ENCODE assay signal across 7 cellular contexts in the genomic region with DNA sequence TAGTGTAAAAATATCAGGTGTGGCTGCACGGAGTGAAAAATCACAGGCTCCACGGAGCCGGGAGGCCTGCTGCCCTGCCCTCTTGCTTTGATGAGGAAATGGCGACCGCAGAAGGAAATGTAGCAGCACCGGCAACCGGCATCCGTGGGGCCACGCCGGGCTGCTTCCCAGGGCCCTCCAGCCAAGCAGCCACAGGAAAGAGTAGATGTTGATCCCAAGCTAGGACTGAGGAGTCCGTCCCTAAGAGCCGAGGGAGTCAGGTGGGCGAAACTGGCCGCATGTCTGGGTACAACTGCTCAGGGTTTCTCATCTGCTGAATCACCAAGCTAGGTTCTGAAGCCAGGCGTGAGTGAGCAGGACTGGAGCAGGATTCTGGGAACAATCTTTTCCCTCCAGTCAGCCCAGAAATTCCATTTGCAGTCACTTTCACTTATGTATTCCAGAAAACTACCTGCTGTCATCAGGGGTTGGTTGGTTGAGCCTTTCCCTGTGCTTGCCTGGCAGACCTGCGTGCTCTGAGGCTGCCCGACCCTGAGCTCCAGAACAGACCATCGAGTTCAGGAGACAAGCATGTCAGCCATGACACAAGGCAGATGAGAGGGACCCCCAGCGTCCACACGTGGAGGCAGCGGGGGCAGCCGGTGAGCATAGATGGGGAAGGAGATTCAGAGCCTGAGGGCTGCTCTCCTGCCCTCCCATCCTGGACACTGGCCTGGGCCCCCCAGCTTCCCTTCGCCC. TPM values are rescaled to one million over a fixed set of nuclear protein-coding genes. Genes with fewer than 3 reads are reported as not detected.
DNase-seq lines count a peak whose midpoint lies in the region; TF ChIP-seq lines count a peak whose summit lies in the region.

No MANE protein-coding gene starts in this region.

- H3K4me3 ChIP-seq in HUES48 (ENCODE audit: low read depth, low read length) (no peak overlapping the region), WERI-Rb-1 (ENCODE audit: low read depth, low read length) (no peak overlapping the region), endodermal cell (ENCODE audit: low read length) (no peak overlapping the region)

- H3K27me3 ChIP-seq in HUES48 (ENCODE audit: control insufficient read depth, insufficient read depth, low read length) (peaks cover 43% of the 10 kb centered on the region), WERI-Rb-1 (ENCODE audit: insufficient read depth, low read depth, severe bottlenecking) (peaks cover 33% of the 10 kb centered on the region), endodermal cell (ENCODE audit: control insufficient read depth, insufficient read depth, low read length, poor library complexity, severe bottlenecking) (peaks cover 29% of the 10 kb centered on the region)

- H3K36me3 Mint-ChIP-seq in endodermal cell (ENCODE audit: low read depth) = no peaks in the 10 kb centered on the region
- H3K36me3 Mint-ChIP-seq in stimulated activated naive CD8-positive, alpha-beta T cell treated with anti-CD3 and anti-CD28 coated beads, Interleukin-15, Interleukin-2, amounts not matched to agents 100 ng/mL and 50 ng/mL, for 24 hours (ENCODE audit: low read depth) = no peaks in the 10 kb centered on the region

- H3K4me1 ChIP-seq in HUES48 (ENCODE audit: control insufficient read depth, insufficient read depth, low read length) (peaks cover 31% of the 10 kb centered on the region), endodermal cell (ENCODE audit: control insufficient read depth, insufficient read depth, low read length) (peaks cover 5% of the 10 kb centered on the region)

- H3K9ac ChIP-seq in HUES48 (ENCODE audit: low read depth, low read length) = no peak overlapping the region
- H3K9ac ChIP-seq in endodermal cell (ENCODE audit: extremely low read depth, low read length, poor library complexity, severe bottlenecking) = no peak overlapping the region

- no peaks in the 10 kb centered on the region for H3K9me3 Mint-ChIP-seq in endodermal cell
- H3K9me3 Mint-ChIP-seq in stimulated activated naive CD8-positive, alpha-beta T cell treated with anti-CD3 and anti-CD28 coated beads, Interleukin-15, Interleukin-2, amounts not matched to agents 100 ng/mL and 50 ng/mL, for 24 hours = no peaks in the 10 kb centered on the region

- DNase-seq in WERI-Rb-1 (no peak), endodermal cell (peak; percentile 54), GM19240 (ENCODE audit: insufficient read length, low spot score) (no peak), NCI-H1417 treated with DMSO at 0.1 percent for 48 hours (lab: John Stamatoyannopoulos, UW) (no peak), NCI-H2029 (lab: John Stamatoyannopoulos, UW) (no peak)

- H3K27ac ChIP-seq in HUES48 (ENCODE audit: low read depth, low read length) = peak overlapping the region; percentile 45
- H3K27ac ChIP-seq in WERI-Rb-1 = no peak overlapping the region
- H3K27ac ChIP-seq in endodermal cell (ENCODE audit: low read depth, low read length) = no peak overlapping the region

- peaks cover 36% of the 10 kb centered on the region for H3K27me3 Mint-ChIP-seq in endodermal cell (ENCODE audit: insufficient read depth)
- H3K27me3 Mint-ChIP-seq in stimulated activated naive CD8-positive, alpha-beta T cell treated with anti-CD3 and anti-CD28 coated beads, Interleukin-15, Interleukin-2, amounts not matched to agents 100 ng/mL and 50 ng/mL, for 24 hours = no peaks in the 10 kb centered on the region

- H3K36me3 ChIP-seq in HUES48 (ENCODE audit: control insufficient read depth, insufficient read depth, low read length) (no peaks in the 10 kb centered on the region), WERI-Rb-1 (no peaks in the 10 kb centered on the region), endodermal cell (ENCODE audit: control insufficient read depth, insufficient read depth, low read length) (no peaks in the 10 kb centered on the region)

- TF ChIP-seq CTCF in WERI-Rb-1 (IDR thresholded peaks at IDR 0.05; ENCODE audit: low read depth, low read length) (0 out of 2 replicates have a peak, but pooled peaks have one; percentile 14), endodermal cell (conservative IDR thresholded peaks at IDR 0.05) (no peak)

- H3K27ac Mint-ChIP-seq in endodermal cell = no peak overlapping the region
- peak overlapping the region; percentile 94 for H3K27ac Mint-ChIP-seq in stimulated activated naive CD8-positive, alpha-beta T cell treated with anti-CD3 and anti-CD28 coated beads, Interleukin-15, Interleukin-2, amounts not matched to agents 100 ng/mL and 50 ng/mL, for 24 hours

- peak overlapping the region; percentile 44 for H3K4me3 Mint-ChIP-seq in endodermal cell
- H3K4me3 Mint-ChIP-seq in stimulated activated naive CD8-positive, alpha-beta T cell treated with anti-CD3 and anti-CD28 coated beads, Interleukin-15, Interleukin-2, amounts not matched to agents 100 ng/mL and 50 ng/mL, for 24 hours = peak overlapping the region; percentile 85

- H3K9me3 ChIP-seq in HUES48 (ENCODE audit: control insufficient read depth, insufficient read depth, low read length) (no peaks in the 10 kb centered on the region), WERI-Rb-1 (ENCODE audit: severe bottlenecking) (peaks cover 10% of the 10 kb centered on the region), endodermal cell (ENCODE audit: control insufficient read depth, low read length) (no peaks in the 10 kb centered on the region)

- 85 to 94% methylated on average over 15 to 22 of the region's 23 CpGs for WGBS in endodermal cell (ENCODE audit: insufficient coverage in 1 of 2, insufficient read length in 1 of 2), 2 experiments

- H3K4me1 Mint-ChIP-seq in endodermal cell = peaks cover 26% of the 10 kb centered on the region
- H3K4me1 Mint-ChIP-seq in stimulated activated naive CD8-positive, alpha-beta T cell treated with anti-CD3 and anti-CD28 coated beads, Interleukin-15, Interleukin-2, amounts not matched to agents 100 ng/mL and 50 ng/mL, for 24 hours (ENCODE audit: low read depth) = peaks cover 97% of the 10 kb centered on the region

RNA-seq across cellular contexts. Expression of a gene that starts 5.8 kb away (rescaled TPM):
- 1 to 10 TPM; 1.6 to 2.3 TPM for total RNA-seq in endodermal cell
- polyA plus RNA-seq in endodermal cell (2013, experiment 1 of 2) = 0.36 TPM
- 0.54 TPM for polyA plus RNA-seq in endodermal cell (2013, experiment 2 of 2)

RNA-seq across cellular contexts. Expression of a gene that starts 13.3 kb away (rescaled TPM):
- 10 to 100 TPM; 38.0 to 48.9 TPM for total RNA-seq in endodermal cell
- 27.9 TPM for polyA plus RNA-seq in endodermal cell (2013, experiment 1 of 2)
- polyA plus RNA-seq in endodermal cell (2013, experiment 2 of 2) = 24.0 TPM

RNA-seq across cellular contexts. Expression of a gene that starts 53.0 kb away (rescaled TPM):
- 100 to 1,000 TPM; 155 to 168 TPM for total RNA-seq in endodermal cell
- 225 TPM for polyA plus RNA-seq in endodermal cell (2013, experiment 1 of 2)
- polyA plus RNA-seq in endodermal cell (2013, experiment 2 of 2) = 224 TPM
